Comparison of ENCODE assay signal across 19 cellular contexts in the genomic region with DNA sequence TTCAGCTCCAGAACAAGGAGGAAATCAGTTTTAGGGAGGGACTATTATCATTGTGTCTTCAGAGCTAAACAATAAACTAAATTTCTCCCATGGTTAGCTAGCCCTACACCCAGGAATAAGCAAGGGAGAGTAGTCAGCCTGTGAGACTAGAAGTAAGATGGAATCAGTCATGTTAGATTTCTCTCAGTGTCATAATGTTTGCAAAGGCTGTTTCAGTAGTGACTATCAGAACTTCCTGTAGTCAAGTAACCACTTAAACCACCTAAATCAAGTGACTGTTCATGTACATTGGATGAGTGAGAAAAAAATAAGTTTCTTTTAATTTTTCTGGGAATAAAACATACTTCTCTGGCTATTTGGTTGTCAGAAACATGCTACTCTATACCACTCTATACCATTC.
A peak's percentile ranks its signal among the peaks of the same experiment; 100 is the strongest.
DNase-seq lines count a peak whose midpoint lies in the region; ATAC-seq and TF ChIP-seq lines count a peak whose summit lies in the region.
"Had no signal": no experiment of that assay in that cellular context is flagged by ENCODE, and none has a peak within 500 bp of the region (broad histone marks: within the 10 kb centered on the region; RNA-seq: fewer than 3 reads in every experiment).

No MANE protein-coding gene starts in this region.

- no peak for TF ChIP-seq POLR2A in esophagus squamous epithelium (IDR thresholded peaks at IDR 0.05)

- H3K9me3 ChIP-seq in T-helper 17 cell (ENCODE audit: control insufficient read depth, low read length, poor library complexity, severe bottlenecking) (no peaks in the 10 kb centered on the region), esophagus squamous epithelium (no peaks in the 10 kb centered on the region)
- H3K9me3 ChIP-seq: esophagus muscularis mucosa, suprapubic skin had no signal

- DNase-seq in GM06990 (ENCODE audit: extremely low read depth, insufficient read length) (peak; percentile 34), NCI-H446 treated with DMSO at 0.1 percent for 48 hours (lab: John Stamatoyannopoulos, UW) (no peak), T-helper 17 cell (no peak), GM10266 (ENCODE audit: extremely low spot score) (no peak), esophagus squamous epithelium (lab: John Stamatoyannopoulos, UW) (no peak)
- DNase-seq: activated CD4-positive, alpha-beta T cell treated with anti-CD3 and anti-CD28 coated beads, Interleukin-2, amount 50 U/mL, for 4 hours; anterior cingulate cortex; cortex of kidney; KG1; NCI-H1436 treated with DMSO at 0.1 percent for 48 hours; NCI-H748 treated with DMSO at 0.1 percent for 48 hours; posterior cingulate gyrus; T-helper 2 cell had no signal

- H3K27me3 Mint-ChIP-seq in T-helper 17 cell, result no peaks in the 10 kb centered on the region

- H3K27ac ChIP-seq in esophagus squamous epithelium, result no peak overlapping the region
- H3K27ac ChIP-seq: esophagus muscularis mucosa, hepatocyte, suprapubic skin had no signal

- H3K36me3 Mint-ChIP-seq in T-helper 17 cell (ENCODE audit: low read depth), result no peaks in the 10 kb centered on the region

- H3K4me3 Mint-ChIP-seq in T-helper 17 cell, result no peak overlapping the region

- no peaks in the 10 kb centered on the region for H3K4me1 Mint-ChIP-seq in T-helper 17 cell

- no peak overlapping the region for H3K4me3 ChIP-seq in GM06990 (replicated peaks; ENCODE audit: low read depth, low read length)
- H3K4me3 ChIP-seq in esophagus squamous epithelium, result no peak overlapping the region
- H3K4me3 ChIP-seq: esophagus muscularis mucosa, hepatocyte, suprapubic skin had no signal

- TF ChIP-seq CTCF in GM06990 (IDR thresholded peaks at IDR 0.05; ENCODE audit: insufficient read depth, low read length, poor library complexity, severe bottlenecking), result no peak
- no peak for TF ChIP-seq CTCF in GM10266 (IDR thresholded peaks at IDR 0.05; ENCODE audit: control insufficient read depth, insufficient read depth, low read depth, missing control alignments)
- no peak for TF ChIP-seq CTCF in esophagus squamous epithelium (IDR thresholded peaks at IDR 0.05)

- peak; percentile 44 for ATAC-seq in GM19035 (IDR thresholded peaks at IDR 0.05; ENCODE audit: unreplicated experiment)
- ATAC-seq in HG02571 (IDR thresholded peaks at IDR 0.05; ENCODE audit: unreplicated experiment), result peak; percentile 36
- ATAC-seq in HG03135 (IDR thresholded peaks at IDR 0.05; ENCODE audit: unreplicated experiment), result peak; percentile 41
- ATAC-seq in T-helper 17 cell, result no peak

- intact Hi-C loops in esophagus squamous epithelium (cut with DNase I), result no loop called here

- H3K27ac Mint-ChIP-seq in T-helper 17 cell, result no peak overlapping the region

- H3K27me3 ChIP-seq in GM06990 (replicated peaks; ENCODE audit: control insufficient read depth, insufficient read depth, low read length) (no peaks in the 10 kb centered on the region), esophagus squamous epithelium (no peaks in the 10 kb centered on the region)
- H3K27me3 ChIP-seq: esophagus muscularis mucosa, hepatocyte, suprapubic skin had no signal

- H3K36me3 ChIP-seq in GM06990 (ENCODE audit: control insufficient read depth, insufficient read depth, low read length) (no peaks in the 10 kb centered on the region), esophagus squamous epithelium (no peaks in the 10 kb centered on the region)
- H3K36me3 ChIP-seq: esophagus muscularis mucosa, suprapubic skin had no signal

- no peaks in the 10 kb centered on the region for H3K4me1 ChIP-seq in esophagus squamous epithelium
- H3K4me1 ChIP-seq: esophagus muscularis mucosa, suprapubic skin had no signal
